ENCODE assay signal across 8 cellular contexts in genomic region chr7:47482013-47482761, GRCh38.
DNase-seq lines count a peak whose midpoint lies in the region; ATAC-seq, FAIRE-seq and TF ChIP-seq lines count a peak whose summit lies in the region.

No MANE protein-coding gene starts in this region.

- H3K9me3 Mint-ChIP-seq in activated T-cell treated with anti-CD3 and anti-CD28 coated beads, Interleukin-2, amount 50 U/mL, for 24 hours, result peaks cover 4% of the 10 kb centered on the region

- H3K27ac Mint-ChIP-seq in activated T-cell treated with anti-CD3 and anti-CD28 coated beads, Interleukin-2, amount 50 U/mL, for 24 hours, result peak overlapping the region; percentile 38

- H3K9me3 ChIP-seq in SJCRH30 (replicated peaks) (no peaks in the 10 kb centered on the region), small intestine (ENCODE audit: control insufficient read depth, low read depth) (no peaks in the 10 kb centered on the region)

- DNase-seq in activated T-cell treated with anti-CD3 and anti-CD28 coated beads, Interleukin-2, amount 50 U/mL, for 24 hours, result no peak
- no peak for DNase-seq in activated T-cell treated with anti-CD3 and anti-CD28 coated beads for 4 hours
- peak; percentile 69 to 75 for DNase-seq in SJCRH30
- DNase-seq in foreskin fibroblast, result peak; percentile 93 to 94
- peak; percentile 82 for DNase-seq in small intestine
- DNase-seq in activated gamma-delta T cell treated with Interleukin-2 at 50 U/mL for 16 hours, result no peak
- no peak for DNase-seq in DMS153 (lab: John Stamatoyannopoulos, UW)

- peaks cover 23% of the 10 kb centered on the region for H3K4me1 Mint-ChIP-seq in activated T-cell treated with anti-CD3 and anti-CD28 coated beads, Interleukin-2, amount 50 U/mL, for 24 hours (ENCODE audit: low read depth)

- no peaks in the 10 kb centered on the region for H3K36me3 ChIP-seq in SJCRH30
- H3K36me3 ChIP-seq in small intestine (ENCODE audit: control insufficient read depth in 2 of 2, insufficient read depth in 2 of 2, low read length in 2 of 2), result no peaks in the 10 kb centered on the region

- H3K4me1 ChIP-seq in SJCRH30 (peaks cover 30% of the 10 kb centered on the region), small intestine (ENCODE audit: control insufficient read depth in 2 of 2, insufficient read depth in 1 of 2, low read depth in 1 of 2, low read length in 1 of 2) (peaks cover 7 to 8% of the 10 kb centered on the region in 2 donors)

- no peaks in the 10 kb centered on the region for H3K27me3 ChIP-seq in SJCRH30
- H3K27me3 ChIP-seq in small intestine (ENCODE audit: control insufficient read depth in 2 of 2, insufficient read depth in 2 of 2, low read length in 2 of 2), result no peaks in the 10 kb centered on the region

- ATAC-seq in GM18520 (IDR thresholded peaks at IDR 0.05; ENCODE audit: unreplicated experiment), result no peak

- 24 to 40% (median 26%) methylated on average over 15 of the region's 15 CpGs for WGBS in small intestine, 3 donors

- no peak overlapping the region for H3K4me3 Mint-ChIP-seq in activated T-cell treated with anti-CD3 and anti-CD28 coated beads, Interleukin-2, amount 50 U/mL, for 24 hours

- H3K4me3 ChIP-seq in SJCRH30 (no peak overlapping the region), foreskin fibroblast (ENCODE audit: low read depth in 1 of 2, low read length in 2 of 2) (no peak overlapping the region), small intestine (ENCODE audit: low read depth in 1 of 2, low read length in 2 of 2) (no peak overlapping the region)

- H3K36me3 Mint-ChIP-seq in activated T-cell treated with anti-CD3 and anti-CD28 coated beads, Interleukin-2, amount 50 U/mL, for 24 hours (ENCODE audit: low read depth), result no peaks in the 10 kb centered on the region

- peak overlapping the region; percentile 83 for H3K27ac ChIP-seq in SJCRH30
- H3K27ac ChIP-seq in small intestine (ENCODE audit: low read depth in 1 of 2, low read length in 1 of 2), result peak overlapping the region; percentile 83

- no peak for TF ChIP-seq CTCF in foreskin fibroblast (IDR thresholded peaks at IDR 0.05; ENCODE audit: low read depth, low read length)

- no peaks in the 10 kb centered on the region for H3K27me3 Mint-ChIP-seq in activated T-cell treated with anti-CD3 and anti-CD28 coated beads, Interleukin-2, amount 50 U/mL, for 24 hours

- no peak for FAIRE-seq in small intestine (lab: Jason Lieb, UNC)

Comparison
In these comparisons a context has a peak if more than half of its experiments do, and no peak if none do; other contexts are left out.
1. DNase-seq: peak in SJCRH30 (2 of 2), foreskin fibroblast (2 of 2) and small intestine (single experiment); none in activated T-cell treated with anti-CD3 and anti-CD28 coated beads, Interleukin-2, amount 50 U/mL, for 24 hours (single experiment), activated T-cell treated with anti-CD3 and anti-CD28 coated beads for 4 hours (single experiment), activated gamma-delta T cell treated with Interleukin-2 at 50 U/mL for 16 hours (single experiment) and DMS153 (single experiment).